Comparison of ENCODE assay signal across 8 cellular contexts in genomic region chr10:110221721-110222261, GRCh38. TPM values are rescaled to one million over a fixed set of nuclear protein-coding genes. Genes with fewer than 3 reads are reported as not detected.
A peak's percentile ranks its signal among the peaks of the same experiment; 100 is the strongest.
DNase-seq lines count a peak whose midpoint lies in the region; ATAC-seq lines count a peak whose summit lies in the region.

No MANE protein-coding gene starts in this region.

- H3K4me3 ChIP-seq in duodenal mucosa (ENCODE audit: low read depth in 1 of 2, low read length in 2 of 2): peak overlapping the region; percentile 11 to 54

- peak; percentile 1 to 33 for DNase-seq in NCI-H526 (lab: John Stamatoyannopoulos, UW)
- no peak for DNase-seq in NCI-H526 treated with DMSO at 0.1 percent for 48 hours (lab: John Stamatoyannopoulos, UW)
- DNase-seq in NCI-H2227 (lab: John Stamatoyannopoulos, UW; ENCODE audit: unreplicated experiment): peak; percentile 63
- peak; percentile 85 for DNase-seq in activated CD4-positive, alpha-beta memory T cell treated with anti-CD3 and anti-CD28 coated beads, Interleukin-2, amount 10 ng/mL, durations not matched to agents 7 days and 5 days
- peak in 1 of 2 donors; percentile 38 for DNase-seq in memory B cell (ENCODE audit: low spot score in 2 of 2)
- DNase-seq in stimulated activated CD8-positive, alpha-beta memory T cell treated with anti-CD3 and anti-CD28 coated beads, Interleukin-12 subunit alpha, Interleukin-12 subunit beta, amount 100 ng/mL, for 4 hours (ENCODE audit: low read depth): peak; percentile 49

- POLR2A ChIA-PET in activated CD4-positive, alpha-beta memory T cell treated with anti-CD3 and anti-CD28 coated beads, Interleukin-2, amount 10 ng/mL, durations not matched to agents 7 days and 5 days (lab: Charles Lee): interaction anchor here (0.6 to 9.1 kb wide), 10 partner anchors 12 to 346 kb away, joined by 3 to 222 read pairs (median 4); partner anchors contain the start of genes MXI1, SMC3 and SMNDC1

- H3K27me3 ChIP-seq in duodenal mucosa (ENCODE audit: control insufficient read depth in 1 of 2, insufficient read depth in 2 of 2, low read length in 2 of 2): no peaks in the 10 kb centered on the region

- H3K4me1 ChIP-seq in duodenal mucosa (ENCODE audit: control insufficient read depth in 1 of 2, insufficient read depth in 2 of 2, low read length in 2 of 2): peaks cover 13 to 26% of the 10 kb centered on the region in 2 donors

- H3K36me3 Mint-ChIP-seq in activated CD4-positive, alpha-beta memory T cell treated with anti-CD3 and anti-CD28 coated beads, Interleukin-2, amount 10 ng/mL, durations not matched to agents 7 days and 5 days (ENCODE audit: low read depth): peaks cover 9% of the 10 kb centered on the region
- H3K36me3 Mint-ChIP-seq in memory B cell: no peaks in the 10 kb centered on the region

- H3K4me3 Mint-ChIP-seq in activated CD4-positive, alpha-beta memory T cell treated with anti-CD3 and anti-CD28 coated beads, Interleukin-2, amount 10 ng/mL, durations not matched to agents 7 days and 5 days: peak overlapping the region; percentile 66
- peak overlapping the region; percentile 62 for H3K4me3 Mint-ChIP-seq in memory B cell

- H3K27ac Mint-ChIP-seq in activated CD4-positive, alpha-beta memory T cell treated with anti-CD3 and anti-CD28 coated beads, Interleukin-2, amount 10 ng/mL, durations not matched to agents 7 days and 5 days: peak overlapping the region; percentile 75
- H3K27ac Mint-ChIP-seq in memory B cell: peak overlapping the region; percentile 42

- H3K36me3 ChIP-seq in duodenal mucosa (ENCODE audit: control insufficient read depth in 1 of 2, insufficient read depth in 2 of 2, low read length in 2 of 2): no peaks in the 10 kb centered on the region

- peaks cover 75% of the 10 kb centered on the region for H3K4me1 Mint-ChIP-seq in activated CD4-positive, alpha-beta memory T cell treated with anti-CD3 and anti-CD28 coated beads, Interleukin-2, amount 10 ng/mL, durations not matched to agents 7 days and 5 days
- H3K4me1 Mint-ChIP-seq in memory B cell: peaks cover 15% of the 10 kb centered on the region

- no peaks in the 10 kb centered on the region for H3K27me3 Mint-ChIP-seq in activated CD4-positive, alpha-beta memory T cell treated with anti-CD3 and anti-CD28 coated beads, Interleukin-2, amount 10 ng/mL, durations not matched to agents 7 days and 5 days
- H3K27me3 Mint-ChIP-seq in memory B cell: peaks cover 2% of the 10 kb centered on the region

- peak overlapping the region; percentile 12 for H3K27ac ChIP-seq in duodenal mucosa (ENCODE audit: low read depth, low read length)

- H3K9ac ChIP-seq in duodenal mucosa (ENCODE audit: low read depth in 1 of 2, low read length in 2 of 2): peak overlapping the region; percentile 21 to 61

- ATAC-seq in HG02981 (IDR thresholded peaks at IDR 0.05; ENCODE audit: unreplicated experiment) (peak; percentile 39), memory B cell (ENCODE audit: low read depth) (peak; percentile 33)

- no peaks in the 10 kb centered on the region for H3K9me3 ChIP-seq in duodenal mucosa (ENCODE audit: control insufficient read depth in 1 of 2, low read length in 2 of 2)

- no peaks in the 10 kb centered on the region for H3K9me3 Mint-ChIP-seq in activated CD4-positive, alpha-beta memory T cell treated with anti-CD3 and anti-CD28 coated beads, Interleukin-2, amount 10 ng/mL, durations not matched to agents 7 days and 5 days
- no peaks in the 10 kb centered on the region for H3K9me3 Mint-ChIP-seq in memory B cell

- CTCF ChIA-PET in activated CD4-positive, alpha-beta memory T cell treated with anti-CD3 and anti-CD28 coated beads, Interleukin-2, amount 10 ng/mL, durations not matched to agents 7 days and 5 days (lab: Charles Lee): interaction anchor here (0.6 to 10.1 kb wide), 12 partner anchors 12 to 372 kb away, joined by 3 to 179 read pairs (median 4); partner anchors contain the start of gene MXI1

RNA-seq across cellular contexts. Expression of gene MXI1, which starts 14.4 kb away (rescaled TPM):
- 10 to 100 TPM; 74.2 to 75.4 TPM for total RNA-seq in activated CD4-positive, alpha-beta memory T cell treated with anti-CD3 and anti-CD28 coated beads, Interleukin-2, amount 10 ng/mL, durations not matched to agents 7 days and 5 days
